Comparison of ENCODE assay signal across 7 cellular contexts in genomic region chr6:161654209-161654608, GRCh38.
"Had no signal": no experiment of that assay in that cellular context is flagged by ENCODE, and none has a peak within 500 bp of the region (broad histone marks: within the 10 kb centered on the region; RNA-seq: fewer than 3 reads in every experiment).

No MANE protein-coding gene starts in this region.

- H3K4me3 Mint-ChIP-seq: IgD-negative memory B cell had no signal

- FAIRE-seq: HTR-8/SVneo had no signal

- H3K4me3 ChIP-seq: GM23248 had no signal

- H3K9ac ChIP-seq: GM23248 had no signal

- H3K27ac ChIP-seq: GM23248 had no signal

- H3K36me3 Mint-ChIP-seq: IgD-negative memory B cell had no signal

- DNase-seq: GM23248, GOT3, H7, HCEC 1CT, KG1 had no signal

- H3K27ac Mint-ChIP-seq: IgD-negative memory B cell had no signal

- H3K27me3 Mint-ChIP-seq: IgD-negative memory B cell had no signal

- H2AFZ ChIP-seq: GM23248 had no signal
